19 cellular contexts compared by ENCODE assay signal in the genomic region with DNA sequence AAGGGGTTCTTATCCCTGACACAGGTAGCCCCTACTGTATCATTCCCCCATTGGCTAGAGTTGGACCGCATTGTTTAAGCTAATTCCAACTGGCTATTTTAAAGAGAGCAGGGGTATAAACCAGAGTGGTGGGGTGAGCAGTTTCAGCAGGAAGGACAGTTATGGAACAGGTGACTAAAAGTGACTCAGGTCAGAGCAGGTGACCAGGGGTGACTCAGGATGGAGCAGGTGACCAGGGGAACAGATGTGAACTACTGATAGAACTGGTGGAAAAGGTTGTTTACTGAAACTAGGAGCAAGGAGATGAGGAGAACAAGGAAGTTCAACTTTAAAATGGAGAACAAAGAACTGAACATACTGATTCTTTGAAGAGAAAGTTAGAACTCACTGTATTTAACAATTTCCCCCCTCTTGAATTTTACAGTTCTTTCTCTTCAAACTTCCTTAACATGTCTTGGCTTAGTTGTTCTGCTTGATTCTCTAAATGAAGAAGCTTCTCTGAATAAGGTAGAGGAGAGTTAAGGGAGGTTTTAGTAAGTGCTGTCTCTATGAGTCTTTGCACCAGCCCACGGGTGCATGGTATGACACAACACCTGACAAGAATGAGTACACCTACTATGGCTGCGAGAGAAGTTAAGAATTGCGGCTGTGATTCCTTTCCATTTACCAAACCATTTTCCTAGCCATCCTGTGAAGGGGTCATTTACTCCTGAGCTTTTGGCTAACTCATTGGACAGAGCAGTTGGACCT.
A peak's percentile ranks its signal among the peaks of the same experiment; 100 is the strongest.
DNase-seq lines count a peak whose midpoint lies in the region; ATAC-seq, FAIRE-seq and TF ChIP-seq lines count a peak whose summit lies in the region.
"Had no signal": no experiment of that assay in that cellular context is flagged by ENCODE, and none has a peak within 500 bp of the region (broad histone marks: within the 10 kb centered on the region; RNA-seq: fewer than 3 reads in every experiment).

No MANE protein-coding gene starts in this region.

- WGBS in K562 (ENCODE audit: insufficient coverage, low coverage, missing lambda C conversion rate) = 10% methylated on average over 4 of the region's 4 CpGs

- H3K4me1 ChIP-seq in HCT116 (ENCODE audit: control insufficient read depth in 1 of 2, insufficient read depth in 2 of 2, low read length in 2 of 2) = no peaks in the 10 kb centered on the region
- H3K4me1 ChIP-seq in K562 (replicated peaks in 1 of 2; ENCODE audit: control insufficient read depth in 2 of 2, insufficient read depth in 2 of 2, low read length in 2 of 2) = no peaks in the 10 kb centered on the region

- BruUV-seq in HCT116 (replicated peaks; lab: Mats Ljungman, UMichigan) (no TSS peak), K562 (replicated peaks; lab: Mats Ljungman, UMichigan) (no TSS peak)

- TF ChIP-seq CTCF in HCT116 (IDR thresholded peaks at IDR 0.05 in 2 of 3, conservative IDR thresholded peaks at IDR 0.05 in 1 of 3; ENCODE audit: borderline replicate concordance in 1 of 3, insufficient read depth in 1 of 3, low read depth in 2 of 3, low read length in 2 of 3) = no peak
- no peak for TF ChIP-seq CTCF in K562 (IDR thresholded peaks at IDR 0.05 in 2 of 3, conservative IDR thresholded peaks at IDR 0.05 in 1 of 3; ENCODE audit: insufficient read depth in 2 of 3, low read depth in 1 of 3, low read length in 3 of 3)

- FAIRE-seq in K562 (lab: Jason Lieb, UNC) = no peak
- FAIRE-seq: GM19239, RCC 7860 had no signal

- no peaks in the 10 kb centered on the region for H3K9me1 ChIP-seq in K562 (ENCODE audit: control insufficient read depth, insufficient read depth, low read length)

- H3K9me3 ChIP-seq in HCT116 (ENCODE audit: control insufficient read depth in 1 of 2, insufficient read depth in 1 of 2, low read depth in 1 of 2, low read length in 2 of 2) = no peaks in the 10 kb centered on the region
- H3K9me3 ChIP-seq in K562 (replicated peaks; ENCODE audit: control insufficient read depth, insufficient read depth, low read depth, low read length) = no peaks in the 10 kb centered on the region

- POLR2A ChIA-PET in HCT116 (lab: Charles Lee) = no interaction called here
- POLR2A ChIA-PET in K562 (lab: Yijun Ruan, JAX) = interaction anchor here (0.6 to 0.7 kb wide), 2 partner anchors 9 to 126 kb away, joined by 3 read pairs; no protein-coding TSS in a partner anchor

- H3K79me2 ChIP-seq in HCT116 (ENCODE audit: insufficient read depth, low read length) = no peaks in the 10 kb centered on the region
- H3K79me2 ChIP-seq in K562 (ENCODE audit: control insufficient read depth, insufficient read depth, low read length) = no peaks in the 10 kb centered on the region

- H3K36me3 ChIP-seq in HCT116 (ENCODE audit: control insufficient read depth in 1 of 2, insufficient read depth in 2 of 2, low read length in 2 of 2) = no peaks in the 10 kb centered on the region
- no peaks in the 10 kb centered on the region for H3K36me3 ChIP-seq in K562 (ENCODE audit: control insufficient read depth, insufficient read depth, low read length)

- in situ Hi-C loops in K562 (cut with MboI) = no loop called here

- peak; percentile 7; the same call in 1 of the 2 replicates for TF ChIP-seq EP300 in K562 (IDR thresholded peaks at IDR 0.05; ENCODE audit: low read length)

- H4K20me1 ChIP-seq in HCT116 (ENCODE audit: insufficient read depth) (no peaks in the 10 kb centered on the region), K562 (replicated peaks; ENCODE audit: control insufficient read depth, insufficient read depth, low read length) (no peaks in the 10 kb centered on the region)

- RAD21 ChIA-PET in HCT116 (lab: Charles Lee; ENCODE audit: low non-redundant PET in 1 of 2, low total read pairs in 2 of 2, uncharacterized antibody in 2 of 2, unreplicated experiment in 2 of 2) = no interaction called here

- H3K27me3 ChIP-seq in HCT116 (ENCODE audit: insufficient read depth, low read length) = no peaks in the 10 kb centered on the region
- H3K27me3 ChIP-seq in K562 (ENCODE audit: control insufficient read depth in 2 of 2, insufficient read depth in 2 of 2, low read length in 2 of 2) = peaks cover 0 to 9% of the 10 kb centered on the region in 2 experiments; a peak in 2 of 5 replicates

- H3K4me2 ChIP-seq in HCT116 (ENCODE audit: low read length) (no peak overlapping the region), K562 (ENCODE audit: insufficient read depth, low read length) (no peak overlapping the region)
- H3K4me2 ChIP-seq: KMS-11 had no signal

- intact Hi-C loops in HCT116 (cut with micrococcal nuclease) = no loop called here
- intact Hi-C loops in K562 (cut with micrococcal nuclease) = no loop called here

- H3K4me3 ChIP-seq in HCT116 (replicated peaks in 1 of 2; ENCODE audit: low read depth in 1 of 2, low read length in 2 of 2) = no peak overlapping the region
- H3K4me3 ChIP-seq in K562 = no peak overlapping the region

- peak; percentile 21 for DNase-seq in activated CD4-positive, alpha-beta T cell treated with anti-CD3 and anti-CD28 coated beads for 48 hours
- DNase-seq in activated CD4-positive, alpha-beta T cell treated with anti-CD3 and anti-CD28 coated beads for 1 hour = no peak
- DNase-seq in HCT116 (ENCODE audit: low read depth, low spot score) (no peak), K562 (ENCODE audit: extremely low read depth in 1 of 4, low spot score in 3 of 4) (no peak), renal cortical epithelial cell (ENCODE audit: low read depth) (peak; percentile 6), NCI-H748 (lab: John Stamatoyannopoulos, UW; ENCODE audit: unreplicated experiment) (no peak), NCI-H510A treated with DMSO at 0.1 percent for 48 hours (lab: John Stamatoyannopoulos, UW) (no peak)
- DNase-seq: 8988T, GF-D8, GOT3, NCI-H1417, NCI-H187 treated with DMSO at 0.1 percent for 48 hours, NCI-H226, NCI-H524 treated with DMSO at 0.1 percent for 48 hours had no signal

- H3K9me2 ChIP-seq in HCT116 (ENCODE audit: insufficient read depth) = no peaks in the 10 kb centered on the region

- CTCF ChIA-PET in HCT116 (lab: Charles Lee) (no interaction called here), K562 (lab: Yijun Ruan, JAX; ENCODE audit: low intra/inter-chr PET ratio) (interaction anchor here (0.7 kb wide), 1 partner anchor 160 kb away, joined by 3 read pairs; no protein-coding TSS in a partner anchor)

- TF ChIP-seq RAD21 in HCT116 (IDR thresholded peaks at IDR 0.05; ENCODE audit: low read depth) (no peak), K562 (CRISPR knock-in tag; conservative IDR thresholded peaks at IDR 0.05 in 1 of 2, IDR thresholded peaks at IDR 0.05 in 1 of 2) (no peak)

- H3K27ac ChIP-seq in HCT116 (ENCODE audit: low read depth, low read length) (no peak overlapping the region), K562 (ENCODE audit: extremely low read depth, low read depth, low read length) (no peak overlapping the region)
- H3K27ac ChIP-seq: KMS-11 had no signal

- no peak overlapping the region for H2AFZ ChIP-seq in HCT116 (ENCODE audit: low read depth, low read length, poor library complexity, severe bottlenecking)
- H2AFZ ChIP-seq in K562 (ENCODE audit: low read depth, low read length) = no peak overlapping the region

- ATAC-seq in HCT116 = no peak
- ATAC-seq in K562 = no peak
- no peak for ATAC-seq in GM18519 (IDR thresholded peaks at IDR 0.05; ENCODE audit: low FRiP score, unreplicated experiment)
- ATAC-seq: Right ventricle myocardium inferior had no signal

- TF ChIP-seq POLR2A in HCT116 (IDR thresholded peaks at IDR 0.05; ENCODE audit: borderline replicate concordance, extremely low read depth, insufficient read depth, insufficient read length) (no peak), K562 (conservative IDR thresholded peaks at IDR 0.05) (no peak)

- H3K9ac ChIP-seq in HCT116 (ENCODE audit: low read length) = no peak overlapping the region
- H3K9ac ChIP-seq in K562 (ENCODE audit: insufficient read depth in 1 of 2, low read depth in 2 of 2, low read length in 2 of 2) = no peak overlapping the region
- H3K9ac ChIP-seq: KMS-11 had no signal

TF ChIP-seq in HCT116, 20 proteins besides CTCF, POLR2A, EP300 and RAD21:
- peak; percentile 51; the same call in 1 of the 2 replicates for TF ChIP-seq FOSL1 (IDR thresholded peaks at IDR 0.05; ENCODE audit: low read depth)
- no peak for TF ChIP-seq CBX3 (IDR thresholded peaks at IDR 0.05; ENCODE audit: low read depth)

TF ChIP-seq in K562, 482 proteins besides CTCF, POLR2A, EP300 and RAD21:
- TF ChIP-seq FOSL1 (tag; conservative IDR thresholded peaks at IDR 0.05) (peak; percentile 81), KLF10 (CRISPR knock-in tag; IDR thresholded peaks at IDR 0.05) (no peak), JUND (IDR thresholded peaks at IDR 0.05; ENCODE audit: borderline replicate concordance, low read depth, low read length) (peak; percentile 13; the same call in 1 of the 2 replicates), JUND (tag; IDR thresholded peaks at IDR 0.05; ENCODE audit: borderline replicate concordance, low read depth, low read length) (0 out of 3 replicates have a peak, but pooled peaks have one; percentile 27), NFIX (CRISPR knock-in tag; IDR thresholded peaks at IDR 0.05; ENCODE audit: low read depth) (no peak), ZNF324 (CRISPR knock-in tag; IDR thresholded peaks at IDR 0.05) (no peak), STAT5A (IDR thresholded peaks at IDR 0.05; ENCODE audit: borderline replicate concordance, low read length) (no peak)
TF ChIP-seq in K562: peak in this region for 2.

Comparison
In these comparisons a context has a peak if more than half of its experiments do, and no peak if none do; other contexts are left out.
1. DNase-seq: peak in activated CD4-positive, alpha-beta T cell treated with anti-CD3 and anti-CD28 coated beads for 48 hours (single experiment) and renal cortical epithelial cell (single experiment); none in activated CD4-positive, alpha-beta T cell treated with anti-CD3 and anti-CD28 coated beads for 1 hour (single experiment), HCT116 (single experiment), K562 (0 of 4), NCI-H748 (single experiment) and NCI-H510A treated with DMSO at 0.1 percent for 48 hours (single experiment).